1 cellular context compared by ENCODE assay signal in genomic region chr2:62928015-62928414, GRCh38.
A peak's percentile ranks its signal among the peaks of the same experiment; 100 is the strongest.
TF ChIP-seq lines count a peak whose summit lies in the region.

No MANE protein-coding gene starts in this region.

TF ChIP-seq in GM12878, 131 proteins besides CTCF, POLR2A, EP300 and RAD21 (continued from another document):
- TF ChIP-seq POU2F2 (IDR thresholded peaks at IDR 0.05; ENCODE audit: borderline replicate concordance, low read depth, low read length): 0 out of 3 replicates have a peak, but pooled peaks have one; percentile 29
- TF ChIP-seq MXI1 (IDR thresholded peaks at IDR 0.05; ENCODE audit: low read depth, low read length): peak; percentile 48; the same call in 1 of the 2 replicates
- TF ChIP-seq BACH1 (IDR thresholded peaks at IDR 0.05; ENCODE audit: borderline replicate concordance): no peak
- peak; percentile 32; the same call in 1 of the 2 replicates for TF ChIP-seq FOXK2 (IDR thresholded peaks at IDR 0.05)
- TF ChIP-seq RAD51 (IDR thresholded peaks at IDR 0.05): no peak
- TF ChIP-seq IKZF2 (IDR thresholded peaks at IDR 0.05): peak in 1 of 2 experiments; percentile 53; a peak in 1 of 4 replicates
- peak; percentile 19; the same call in 1 of the 2 replicates for TF ChIP-seq ZBTB40 (IDR thresholded peaks at IDR 0.05; ENCODE audit: borderline replicate concordance)
- no peak for TF ChIP-seq CBX3 (IDR thresholded peaks at IDR 0.05; ENCODE audit: borderline replicate concordance, low read depth)
- peak in 1 of 2 experiments; percentile 53; a peak in 1 of 4 replicates for TF ChIP-seq BHLHE40 (IDR thresholded peaks at IDR 0.05; ENCODE audit: borderline replicate concordance in 1 of 2, low read depth in 2 of 2, low read length in 1 of 2)
- no peak for TF ChIP-seq EGR1 (IDR thresholded peaks at IDR 0.05; ENCODE audit: borderline replicate concordance in 1 of 2, low read depth in 2 of 2, low read length in 2 of 2)
- 0 out of 2 replicates have a peak, but pooled peaks have one; percentile 33 for TF ChIP-seq IKZF1 (conservative IDR thresholded peaks at IDR 0.05)
- TF ChIP-seq RUNX3 (IDR thresholded peaks at IDR 0.05; ENCODE audit: low read length): peak; percentile 47
- TF ChIP-seq ZNF687 (IDR thresholded peaks at IDR 0.05): peak; percentile 91
TF ChIP-seq in GM12878: peak in this region for 18.
